In the genomic region with DNA sequence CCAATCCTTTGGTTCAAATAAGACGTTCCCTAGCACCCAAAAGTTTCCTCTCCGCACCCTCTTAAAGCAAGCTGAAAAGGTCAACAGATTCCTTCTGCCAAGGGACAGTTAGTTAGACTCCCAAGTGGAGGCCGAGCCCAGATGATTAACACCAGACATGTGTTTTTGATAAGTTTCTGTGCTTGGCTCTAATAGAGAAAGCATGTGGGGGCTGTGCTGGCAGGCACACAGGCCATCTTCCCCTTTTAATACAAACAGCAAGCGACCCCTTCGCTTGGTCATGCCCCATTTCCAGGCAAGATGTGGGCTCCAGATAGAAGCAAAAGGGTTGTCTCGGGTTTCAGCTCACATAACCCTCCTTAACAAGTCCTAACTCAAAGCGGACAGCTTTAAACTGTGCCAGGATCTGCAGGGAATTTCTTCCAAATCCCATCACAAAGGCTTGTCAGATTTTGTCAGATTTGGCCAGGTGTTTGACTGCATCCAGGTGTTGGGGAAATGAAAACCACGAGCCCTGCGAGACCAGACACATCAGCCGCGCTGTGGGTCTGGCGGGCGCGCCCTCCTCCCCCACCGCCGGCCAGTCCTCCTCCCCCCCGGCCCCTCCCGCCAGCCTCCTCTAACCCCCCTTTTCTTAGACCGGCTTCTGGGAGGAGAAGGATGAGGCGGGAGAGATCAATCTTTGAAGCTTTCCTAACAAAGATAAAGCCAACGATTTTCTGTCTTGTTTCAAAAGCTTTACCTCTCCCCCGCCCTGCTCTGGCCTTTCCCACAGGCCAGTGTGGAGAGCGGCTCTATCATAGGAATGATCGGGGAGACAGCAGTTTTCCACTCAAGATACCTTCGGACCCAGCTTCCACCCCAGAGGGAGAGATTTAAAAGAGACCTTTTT, we compare ENCODE assay signal across 8 cellular contexts. TPM values are rescaled to one million over a fixed set of nuclear protein-coding genes. Genes with fewer than 3 reads are reported as not detected.
DNase-seq lines count a peak whose midpoint lies in the region; ATAC-seq and TF ChIP-seq lines count a peak whose summit lies in the region.

No MANE protein-coding gene starts in this region.

- no peaks in the 10 kb centered on the region for H3K9me3 ChIP-seq in mucosa of descending colon

- no peaks in the 10 kb centered on the region for H3K36me3 ChIP-seq in mucosa of descending colon (ENCODE audit: low read depth)

- no peak for ATAC-seq in mucosa of descending colon
- no peak for ATAC-seq in GM18517 (IDR thresholded peaks at IDR 0.05; ENCODE audit: unreplicated experiment)
- ATAC-seq in HG03025 (IDR thresholded peaks at IDR 0.05; ENCODE audit: low FRiP score, unreplicated experiment): no peak

- intact Hi-C loops in dorsolateral prefrontal cortex (cut with DNase I) (loop anchor here in 1 of 2 donors (5.0 kb wide), 2 partner anchors 178 to 352 kb away; no protein-coding TSS in a partner anchor), mucosa of descending colon (cut with DNase I, micrococcal nuclease) (loop anchor here (5.0 to 10.0 kb wide), 4 partner anchors 65 to 357 kb away; no protein-coding TSS in a partner anchor)

- DNase-seq in GF-D8 (lab: John Stamatoyannopoulos, UW) (peak; percentile 31), NCI-H526 treated with DMSO at 0.1 percent for 48 hours (lab: John Stamatoyannopoulos, UW) (peak; percentile 18), dorsolateral prefrontal cortex (no peak), mucosa of descending colon (peak; percentile 45 to 62 (median 50)), pons (ENCODE audit: low spot score) (no peak)
- no peak for DNase-seq in activated CD8-positive, alpha-beta memory T cell treated with anti-CD3 and anti-CD28 coated beads, Interleukin-2, amount 50 U/mL, for 4 hours

- peaks cover 41% of the 10 kb centered on the region for H3K4me1 ChIP-seq in mucosa of descending colon (ENCODE audit: low read depth)

- TF ChIP-seq CTCF in dorsolateral prefrontal cortex (IDR thresholded peaks at IDR 0.05 in 54 of 56, conservative IDR thresholded peaks at IDR 0.05 in 2 of 56; ENCODE audit: low read depth in 1 of 56, partially characterized antibody in 56 of 56): no peak
- no peak for TF ChIP-seq CTCF in mucosa of descending colon (IDR thresholded peaks at IDR 0.05)

- H3K4me3 ChIP-seq in dorsolateral prefrontal cortex: peak overlapping the region in 28 of 59 donors; percentile 0 to 77 (median 72)
- no peak overlapping the region for H3K4me3 ChIP-seq in mucosa of descending colon

- H3K27ac ChIP-seq in dorsolateral prefrontal cortex: peak overlapping the region in 39 of 59 donors; percentile 5 to 92 (median 45)

- H3K27me3 ChIP-seq in dorsolateral prefrontal cortex: peaks cover 0 to 3% (median 0%) of the 10 kb centered on the region in 45 donors

RNA-seq across cellular contexts. Expression of gene HES1, which starts 3.4 kb away (rescaled TPM):
- total RNA-seq in dorsolateral prefrontal cortex (10 to 100 TPM in 95 of 120 experiments, 1 to 10 TPM in 25; 5.0 to 46.3 (median 12.7) TPM), mucosa of descending colon (100 to 1,000 TPM in 1 of 3 donors, 10 to 100 TPM in 2; 60.9 to 116 (median 99.0) TPM)

Comparison
In these comparisons a context has a peak if more than half of its experiments do, and no peak if none do; other contexts are left out.
1. DNase-seq: peak in GF-D8 (single experiment), NCI-H526 treated with DMSO at 0.1 percent for 48 hours (single experiment) and mucosa of descending colon (3 of 3); none in dorsolateral prefrontal cortex (0 of 10), pons (single experiment) and activated CD8-positive, alpha-beta memory T cell treated with anti-CD3 and anti-CD28 coated beads, Interleukin-2, amount 50 U/mL, for 4 hours (single experiment).